Comparison of ENCODE assay signal across 23 cellular contexts in genomic region chr12:92292016-92292415, GRCh38.
"Had no signal": no experiment of that assay in that cellular context is flagged by ENCODE, and none has a peak within 500 bp of the region (broad histone marks: within the 10 kb centered on the region; RNA-seq: fewer than 3 reads in every experiment).

No MANE protein-coding gene starts in this region.

- H3K4me1 ChIP-seq: adrenal gland, left lung had no signal

- H3K27ac Mint-ChIP-seq: activated naive CD4-positive, alpha-beta T cell treated with anti-CD3 and anti-CD28 coated beads, Interleukin-2, amount 50 U/mL, for 72 hours had no signal

- H3K27me3 ChIP-seq: adrenal gland, cardiac muscle cell, gastroesophageal sphincter, heart left ventricle, left lung, tibial artery had no signal

- H3K27ac ChIP-seq: adrenal gland, cardiac muscle cell, gastroesophageal sphincter, heart left ventricle, left lung, tibial artery, VCaP had no signal

- ATAC-seq: activated naive CD4-positive, alpha-beta T cell treated with anti-CD3 and anti-CD28 coated beads, Interleukin-2, amount 50 U/mL, for 72 hours; gastroesophageal sphincter; heart left ventricle had no signal

- H3K9me3 ChIP-seq: adrenal gland, gastroesophageal sphincter, heart left ventricle, left lung, tibial artery had no signal

- H3K4me3 ChIP-seq: adrenal gland, cardiac muscle cell, gastroesophageal sphincter, heart left ventricle, left lung, tibial artery had no signal

- H3K36me3 ChIP-seq: adrenal gland, cardiac muscle cell, gastroesophageal sphincter, heart left ventricle, left lung, tibial artery had no signal

- DNase-seq: activated CD4-positive, alpha-beta T cell treated with anti-CD3 and anti-CD28 coated beads, Interleukin-2, amount 50 U/mL, for 1 hour; activated CD4-positive, CD25-positive, alpha-beta regulatory T cell treated with anti-CD3 and anti-CD28 coated beads, Interleukin-2, amount 50 U/mL, for 72 hours; activated CD8-positive, alpha-beta memory T cell treated with anti-CD3 and anti-CD28 coated beads for 24 hours; activated gamma-delta T cell treated with Interleukin-2 at 50 U/mL for 16 hours; adrenal gland; dermis blood vessel endothelial cell; effector memory CD4-positive, alpha-beta T cell; heart left ventricle; kidney; left lung; occipital lobe; stimulated activated CD4-positive, alpha-beta T cell treated with anti-CD3 and anti-CD28 coated beads, Interleukin-12 subunit alpha, Interleukin-12 subunit beta, amount 100 ng/mL, for 4 hours; stimulated activated CD4-positive, alpha-beta T cell treated with anti-CD3 and anti-CD28 coated beads, Interleukin-1b, Interleukin-23, amount 100 ng/mL, for 48 hours; stimulated activated CD8-positive, alpha-beta memory T cell treated with anti-CD3 and anti-CD28 coated beads, Interleukin-4, amount 100 ng/mL, for 48 hours; stimulated activated naive CD4-positive, alpha-beta T cell treated with Interleukin-2 at 50 U/mL for 16 hours; substantia nigra; SW 1271; T-helper 2 cell; tibial artery had no signal
